3 cellular contexts compared by ENCODE assay signal in genomic region chr15:49402515-49403296, GRCh38. TPM values are rescaled to one million over a fixed set of nuclear protein-coding genes. Genes with fewer than 3 reads are reported as not detected.
"Had no signal": no experiment of that assay in that cellular context is flagged by ENCODE, and none has a peak within 500 bp of the region (broad histone marks: within the 10 kb centered on the region; RNA-seq: fewer than 3 reads in every experiment).

No MANE protein-coding gene starts in this region.

RNA-seq across cellular contexts. Expression of gene FGF7, which starts 20.3 kb away (rescaled TPM):
- total RNA-seq: H1, H7, H9 had no signal
- polyA plus RNA-seq: H1 had no signal
